ENCODE assay signal across 17 cellular contexts in the genomic region with DNA sequence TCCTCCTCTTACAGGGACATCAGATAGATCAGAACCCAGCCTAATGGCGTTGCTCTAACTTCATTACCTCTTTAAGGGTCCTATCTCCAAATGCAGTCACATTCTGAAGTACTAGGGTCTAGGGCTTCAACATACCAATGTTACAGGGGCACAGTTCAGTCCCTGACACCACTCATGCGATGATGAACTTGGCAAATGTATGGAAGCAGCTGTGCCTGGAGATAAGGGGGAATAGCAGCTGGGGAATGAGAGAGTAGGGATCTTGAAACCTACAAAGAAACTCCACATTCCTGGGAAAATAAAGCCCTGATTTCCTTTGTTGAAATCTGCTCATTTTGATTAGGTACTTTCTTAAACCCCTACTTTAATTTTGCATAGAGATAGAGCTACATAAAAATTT. TPM values are rescaled to one million over a fixed set of nuclear protein-coding genes. Genes with fewer than 3 reads are reported as not detected.
DNase-seq lines count a peak whose midpoint lies in the region; FAIRE-seq and TF ChIP-seq lines count a peak whose summit lies in the region.
"Had no signal": no experiment of that assay in that cellular context is flagged by ENCODE, and none has a peak within 500 bp of the region (broad histone marks: within the 10 kb centered on the region; RNA-seq: fewer than 3 reads in every experiment).

No MANE protein-coding gene starts in this region.

- CTCF ChIA-PET in H1 (lab: Charles Lee; ENCODE audit: partially characterized antibody) (no interaction called here), mammary epithelial cell (lab: Charles Lee; ENCODE audit: low non-redundant PET) (no interaction called here)

- in situ Hi-C loops in mammary epithelial cell (cut with MboI; ENCODE audit: low sequenced_read_pairs in 2 of 2): no loop called here

- H3K36me3 ChIP-seq in SJCRH30 (no peaks in the 10 kb centered on the region), H1 (ENCODE audit: control insufficient read depth in 2 of 4, insufficient read depth in 4 of 4, low read length in 3 of 4) (no peaks in the 10 kb centered on the region), hepatocyte (replicated peaks; ENCODE audit: insufficient read depth, low read depth) (no peaks in the 10 kb centered on the region), mammary epithelial cell (ENCODE audit: insufficient read depth, low read length) (no peaks in the 10 kb centered on the region)
- H3K36me3 ChIP-seq: BLaER1 had no signal

- no peak for TF ChIP-seq POLR2A in H1 (IDR thresholded peaks at IDR 0.05; ENCODE audit: control extremely low read depth in 1 of 2, low read depth in 2 of 2, low read length in 2 of 2)
- no peak for TF ChIP-seq POLR2A in erythroblast (IDR thresholded peaks at IDR 0.05; ENCODE audit: low read length)

- H3K27me3 ChIP-seq in SJCRH30 (no peaks in the 10 kb centered on the region), H1 (replicated peaks in 1 of 4; ENCODE audit: control insufficient read depth in 3 of 4, extremely low read depth in 1 of 4, insufficient read depth in 3 of 4, low read length in 3 of 4) (no peaks in the 10 kb centered on the region), hepatocyte (no peaks in the 10 kb centered on the region), mammary epithelial cell (ENCODE audit: insufficient read depth, low read length) (no peaks in the 10 kb centered on the region)
- H3K27me3 ChIP-seq: BLaER1 had no signal

- no peak overlapping the region for H3K18ac ChIP-seq in H1 (ENCODE audit: extremely low read depth, low read length)

- no peak overlapping the region for H3K4me2 ChIP-seq in H1 (ENCODE audit: insufficient read depth in 1 of 2, low read depth in 2 of 2, low read length in 2 of 2)
- H3K4me2 ChIP-seq in hepatocyte: no peak overlapping the region
- no peak overlapping the region for H3K4me2 ChIP-seq in mammary epithelial cell (ENCODE audit: insufficient read depth, low read depth, low read length)
- H3K4me2 ChIP-seq: BLaER1, GM23338 had no signal

- no peak overlapping the region for H3K4ac ChIP-seq in H1 (replicated peaks; ENCODE audit: insufficient read length, low read depth, low read length)

- H3K36me3 Mint-ChIP-seq in nephron (ENCODE audit: low read depth): no peaks in the 10 kb centered on the region
- H3K36me3 Mint-ChIP-seq: CD14-positive monocyte; CD4-positive, alpha-beta memory T cell; IgD-negative memory B cell had no signal

- BruUV-seq in mammary epithelial cell (replicated peaks; lab: Mats Ljungman, UMichigan): no TSS peak

- peaks cover 39% of the 10 kb centered on the region for H3K4me1 Mint-ChIP-seq in nephron

- TF ChIP-seq EP300 in H1 (IDR thresholded peaks at IDR 0.05; ENCODE audit: borderline replicate concordance in 1 of 2, low read depth in 2 of 2, low read length in 2 of 2): no peak

- no peak overlapping the region for H2AK5ac ChIP-seq in H1 (ENCODE audit: low read depth, low read length)

- TF ChIP-seq CTCF in H1 (IDR thresholded peaks at IDR 0.05; ENCODE audit: control extremely low read depth in 1 of 3, insufficient read depth in 1 of 3, low read depth in 1 of 3, low read length in 3 of 3): no peak
- no peak for TF ChIP-seq CTCF in hepatocyte (IDR thresholded peaks at IDR 0.05; ENCODE audit: poor library complexity)
- no peak for TF ChIP-seq CTCF in nephron (IDR thresholded peaks at IDR 0.05; ENCODE audit: unreplicated experiment in 3 of 3)
- TF ChIP-seq CTCF in mammary epithelial cell (conservative IDR thresholded peaks at IDR 0.05 in 1 of 2, IDR thresholded peaks at IDR 0.05 in 1 of 2; ENCODE audit: extremely low read depth in 1 of 2, insufficient read depth in 1 of 2, low read depth in 1 of 2, low read length in 2 of 2): no peak

- H3K79me2 ChIP-seq in H1 (ENCODE audit: control insufficient read depth in 1 of 2, insufficient read depth in 2 of 2, low read length in 2 of 2) (no peaks in the 10 kb centered on the region), hepatocyte (no peaks in the 10 kb centered on the region), mammary epithelial cell (ENCODE audit: insufficient read depth, low read length) (no peaks in the 10 kb centered on the region)

- dilution Hi-C loops in mammary epithelial cell (cut with HindIII; ENCODE audit: low sequenced_read_pairs): no loop called here

- no peak overlapping the region; the same call in 1 of the 2 replicates for H3K27ac ChIP-seq in SJCRH30
- H3K27ac ChIP-seq in H1 (ENCODE audit: low read depth, low read length): no peak overlapping the region
- H3K27ac ChIP-seq in hepatocyte: peak overlapping the region; percentile 54
- H3K27ac ChIP-seq in mammary epithelial cell (ENCODE audit: insufficient read depth, low read depth, low read length): no peak overlapping the region
- H3K27ac ChIP-seq: BLaER1 had no signal

- TF ChIP-seq RAD21 in H1 (IDR thresholded peaks at IDR 0.05 in 1 of 2, conservative IDR thresholded peaks at IDR 0.05 in 1 of 2; ENCODE audit: low read depth in 2 of 2, low read length in 2 of 2): no peak

- H3K4me3 ChIP-seq in SJCRH30 (no peak overlapping the region), H1 (ENCODE audit: extremely low read depth in 1 of 4, insufficient read depth in 2 of 4, low read depth in 3 of 4, low read length in 4 of 4) (no peak overlapping the region), hepatocyte (no peak overlapping the region), mammary epithelial cell (replicated peaks in 1 of 3; ENCODE audit: insufficient read depth in 1 of 3, low read depth in 2 of 3, low read length in 3 of 3) (no peak overlapping the region)
- H3K4me3 ChIP-seq: BLaER1, GM23338 had no signal

- no peak overlapping the region for H3K4me3 Mint-ChIP-seq in nephron
- H3K4me3 Mint-ChIP-seq: CD14-positive monocyte; CD4-positive, alpha-beta memory T cell; GM23338 had no signal

- H4K20me1 ChIP-seq in H1 (replicated peaks in 1 of 2; ENCODE audit: control insufficient read depth in 1 of 2, insufficient read depth in 2 of 2, low read length in 2 of 2) (no peaks in the 10 kb centered on the region), hepatocyte (ENCODE audit: insufficient read depth, poor library complexity, severe bottlenecking) (no peaks in the 10 kb centered on the region), mammary epithelial cell (ENCODE audit: insufficient read depth, low read length) (no peaks in the 10 kb centered on the region)
- H4K20me1 ChIP-seq: BLaER1 had no signal

- H3K23me2 ChIP-seq in H1 (ENCODE audit: low read depth, low read length): no peaks in the 10 kb centered on the region

- H2BK20ac ChIP-seq in H1 (ENCODE audit: low read length): no peak overlapping the region

- H3K4me1 ChIP-seq in SJCRH30 (peaks cover 12% of the 10 kb centered on the region), H1 (replicated peaks in 1 of 4; ENCODE audit: control insufficient read depth in 3 of 4, insufficient read depth in 4 of 4, low read length in 3 of 4) (peaks cover 0 to 4% (median 0%) of the 10 kb centered on the region in 4 experiments; a peak in 1 of 7 replicates), hepatocyte (ENCODE audit: insufficient read depth) (no peaks in the 10 kb centered on the region), mammary epithelial cell (ENCODE audit: insufficient read depth, low read length) (no peaks in the 10 kb centered on the region)

- no peaks in the 10 kb centered on the region for H3K79me1 ChIP-seq in H1 (ENCODE audit: low read depth, low read length)

- H3K9me2 ChIP-seq in hepatocyte (replicated peaks; ENCODE audit: insufficient read depth): no peaks in the 10 kb centered on the region

- no peaks in the 10 kb centered on the region for H3K9me3 Mint-ChIP-seq in nephron
- H3K9me3 Mint-ChIP-seq: CD4-positive, alpha-beta memory T cell; GM23338; IgD-negative memory B cell had no signal

- H4K91ac ChIP-seq in H1 (replicated peaks; ENCODE audit: insufficient read length, low read length): no peak overlapping the region

- H2AFZ ChIP-seq in H1 (ENCODE audit: low read length) (no peak overlapping the region), hepatocyte (no peak overlapping the region), mammary epithelial cell (ENCODE audit: low read depth, low read length) (no peak overlapping the region)

- no peak overlapping the region for H4K8ac ChIP-seq in H1 (ENCODE audit: extremely low read depth, insufficient read depth, low read length)

- H3K27ac Mint-ChIP-seq in nephron: peak overlapping the region; percentile 39 to 65 (median 55)
- H3K27ac Mint-ChIP-seq: CD14-positive monocyte, GM23338 had no signal

- H3K14ac ChIP-seq in H1 (ENCODE audit: insufficient read length): peak overlapping the region; percentile 72

- H3K9ac ChIP-seq in H1 (replicated peaks in 1 of 4; ENCODE audit: extremely low read depth in 1 of 4, low read depth in 3 of 4, low read length in 3 of 4): no peak overlapping the region
- no peak overlapping the region for H3K9ac ChIP-seq in mammary epithelial cell (ENCODE audit: insufficient read depth, low read length)
- H3K9ac ChIP-seq: BLaER1 had no signal

- WGBS in H1 (ENCODE audit: extremely low coverage in 1 of 2, insufficient coverage in 1 of 2, insufficient read length in 1 of 2, insufficient replicate concordance in 2 of 2, low coverage in 1 of 2, low lambda C conversion rate in 2 of 2, missing lambda C conversion rate in 1 of 2), 2 experiments: 86% methylated on average over 2 of the region's 2 CpGs; no CpG with 5 or more reads in 1 of the 2 experiments
- WGBS in hepatocyte (ENCODE audit: low lambda C conversion rate, missing lambda C conversion rate): 76% methylated on average over 2 of the region's 2 CpGs
- 83% methylated on average over 2 of the region's 2 CpGs for WGBS in mammary epithelial cell (ENCODE audit: low coverage, missing lambda C conversion rate)

- no peak overlapping the region for H4K5ac ChIP-seq in H1 (ENCODE audit: insufficient read length, low read depth, low read length)

- no peak overlapping the region for H3K56ac ChIP-seq in H1 (replicated peaks; ENCODE audit: insufficient read length, low read depth, low read length)

- H2BK120ac ChIP-seq in H1 (replicated peaks; ENCODE audit: low read depth, low read length): no peak overlapping the region

- H3K23ac ChIP-seq in H1 (ENCODE audit: insufficient read length): no peak overlapping the region

- DNase-seq in SJCRH30: peak; percentile 22 to 59
- DNase-seq in H1 (ENCODE audit: low read depth in 1 of 2, low spot score in 2 of 2): no peak
- DNase-seq in hepatocyte (ENCODE audit: low spot score): no peak
- no peak for DNase-seq in UCSD-AML1 (lab: John Stamatoyannopoulos, UW; ENCODE audit: unreplicated experiment)
- DNase-seq in mammary epithelial cell: no peak
- no peak for DNase-seq in erythroblast (lab: John Stamatoyannopoulos, UW)
- no peak for DNase-seq in HTR-8/SVneo (ENCODE audit: insufficient read length, low spot score)
- DNase-seq: 8988T; CD4-positive, alpha-beta memory T cell; GF-D8; H7 had no signal

- no peak overlapping the region for H2BK15ac ChIP-seq in H1 (ENCODE audit: low read length)

- no peak for FAIRE-seq in H1 (lab: Jason Lieb, UNC)
- no peak for FAIRE-seq in HTR-8/SVneo (lab: Jason Lieb, UNC)
- FAIRE-seq: HepG2 had no signal

- POLR2A ChIA-PET in H1 (lab: Charles Lee; ENCODE audit: partially characterized antibody): no interaction called here

- H2BK12ac ChIP-seq in H1 (ENCODE audit: low read depth, low read length): no peak overlapping the region

- H2BK5ac ChIP-seq in H1 (ENCODE audit: low read depth, low read length): no peak overlapping the region

- intact Hi-C loops in mammary epithelial cell (cut with micrococcal nuclease): no loop called here

- no peaks in the 10 kb centered on the region for H3K9me3 ChIP-seq in SJCRH30 (replicated peaks)
- no peaks in the 10 kb centered on the region for H3K9me3 ChIP-seq in H1 (ENCODE audit: insufficient read depth in 2 of 2, low read depth in 1 of 2, low read length in 1 of 2)
- H3K9me3 ChIP-seq in hepatocyte (ENCODE audit: low read depth): no peaks in the 10 kb centered on the region
- H3K9me3 ChIP-seq in mammary epithelial cell (replicated peaks; ENCODE audit: insufficient read depth, low read length): no peaks in the 10 kb centered on the region
- H3K9me3 ChIP-seq: BLaER1 had no signal

- peaks cover 4% of the 10 kb centered on the region for H3K27me3 Mint-ChIP-seq in nephron (ENCODE audit: low read depth)
- H3K27me3 Mint-ChIP-seq: IgD-negative memory B cell had no signal

RNA-seq across cellular contexts. Expression of a gene that starts 20.5 kb away (rescaled TPM):
- total RNA-seq in SJCRH30 (2014; rRNA removed; shearing (Covaris generic)): 2.4 and 2.5 TPM in 2 replicates
- 3.2 and 4.1 TPM in 2 replicates for total RNA-seq in H1 (2021; fragmentation: NEBNext Ultra II Directional; extraction: Animal tissue kit (Norgen Biotek cat#: 25700))
- polyA plus RNA-seq in H1 (2011; rRNA removed) (1.1 and 1.7 TPM in 2 replicates), hepatocyte (4.0 and 5.7 TPM in 2 replicates), mammary epithelial cell (9.3 TPM)
- 1.7 TPM for polyA plus RNA-seq in H1 (2011; cell fraction: cytosol; rRNA removed)
- polyA plus RNA-seq in H1 (2011; cell fraction: nucleus; rRNA removed): 0.93 TPM
- 1.6 to 2.4 TPM (median 1.8 TPM) in 4 replicates for polyA plus RNA-seq in H1 (2012, experiment 1 of 2)
- 0.22 TPM for polyA plus RNA-seq in H1 (2012, experiment 2 of 2)
- polyA plus RNA-seq in H1 (2013, experiment 1 of 2): 1.2 TPM
- polyA plus RNA-seq in H1 (2013, experiment 2 of 2): 1.2 TPM
- polyA minus RNA-seq in H1 (2011; rRNA and poly(A)+ RNA removed): 3.5 and 3.6 TPM in 2 replicates
- polyA minus RNA-seq in H1 (2011; cell fraction: cytosol; rRNA and poly(A)+ RNA removed): 1.9 TPM
- 2.1 TPM for polyA minus RNA-seq in H1 (2011; cell fraction: nucleus; rRNA and poly(A)+ RNA removed)
- total RNA-seq in hepatocyte (4.5 and 7.8 TPM in 2 replicates), mammary epithelial cell (10 to 100 TPM in 1 of 2 donors, 1 to 10 TPM in 1; 1.3 to 22.7 TPM)
- 10.5 TPM for polyA minus RNA-seq in mammary epithelial cell
- total RNA-seq: HepG2 had no signal
- polyA plus RNA-seq: HepG2 had no signal

Comparison
In these comparisons a context has a peak if more than half of its experiments do, and no peak if none do; other contexts are left out.
1. DNase-seq: peak in SJCRH30 (2 of 2); none in H1 (0 of 2), hepatocyte (single experiment), UCSD-AML1 (single experiment), mammary epithelial cell (single experiment), erythroblast (0 of 2) and HTR-8/SVneo (single experiment).